In genomic region chr6:112470950-112471349, GRCh38 we compare ENCODE assay signal across 1 cellular context.
TF ChIP-seq lines count a peak whose summit lies in the region.

No MANE protein-coding gene starts in this region.

TF ChIP-seq in IMR-90, 13 proteins besides CTCF, POLR2A, EP300 and RAD21 (continued from another document):
- TF ChIP-seq, protein P1, sequence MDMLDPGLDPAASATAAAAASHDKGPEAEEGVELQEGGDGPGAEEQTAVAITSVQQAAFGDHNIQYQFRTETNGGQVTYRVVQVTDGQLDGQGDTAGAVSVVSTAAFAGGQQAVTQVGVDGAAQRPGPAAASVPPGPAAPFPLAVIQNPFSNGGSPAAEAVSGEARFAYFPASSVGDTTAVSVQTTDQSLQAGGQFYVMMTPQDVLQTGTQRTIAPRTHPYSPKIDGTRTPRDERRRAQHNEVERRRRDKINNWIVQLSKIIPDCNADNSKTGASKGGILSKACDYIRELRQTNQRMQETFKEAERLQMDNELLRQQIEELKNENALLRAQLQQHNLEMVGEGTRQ (IDR thresholded peaks at IDR 0.05; ENCODE audit: low read depth, low read length): no peak
